Comparison of ENCODE assay signal across 8 cellular contexts in genomic region chr22:24521791-24522245, GRCh38. TPM values are rescaled to one million over a fixed set of nuclear protein-coding genes. Genes with fewer than 3 reads are reported as not detected.
DNase-seq lines count a peak whose midpoint lies in the region; ATAC-seq and TF ChIP-seq lines count a peak whose summit lies in the region.

No MANE protein-coding gene starts in this region.

- no peaks in the 10 kb centered on the region for H3K36me3 Mint-ChIP-seq in activated naive CD8-positive, alpha-beta T cell treated with anti-CD3 and anti-CD28 coated beads for 36 hours

- TF ChIP-seq CTCF in PC-9 (conservative IDR thresholded peaks at IDR 0.05), result peak; percentile 75

- no peak overlapping the region for H3K4me3 Mint-ChIP-seq in activated naive CD8-positive, alpha-beta T cell treated with anti-CD3 and anti-CD28 coated beads for 36 hours

- ATAC-seq in GM19328 (IDR thresholded peaks at IDR 0.05; ENCODE audit: unreplicated experiment) (no peak), HG02852 (IDR thresholded peaks at IDR 0.05; ENCODE audit: unreplicated experiment) (no peak)

- BruUV-seq in PC-9 (replicated peaks; lab: Mats Ljungman, UMichigan), result no TSS peak

- H3K27me3 ChIP-seq in PC-9 (ENCODE audit: insufficient read depth, low read depth), result no peaks in the 10 kb centered on the region

- no peak overlapping the region for H3K27ac ChIP-seq in PC-9

- no peaks in the 10 kb centered on the region for H3K9me3 ChIP-seq in PC-9 (ENCODE audit: insufficient read depth, low read depth)

- H3K79me2 ChIP-seq in PC-9 (ENCODE audit: low read depth), result no peaks in the 10 kb centered on the region

- DNase-seq in GM03348 (ENCODE audit: low spot score), result peak; percentile 51
- peak; percentile 69 for DNase-seq in LoVo (ENCODE audit: low spot score)
- DNase-seq in PC-9, result peak; percentile 58 to 83
- peak; percentile 22 for DNase-seq in activated naive CD8-positive, alpha-beta T cell treated with anti-CD3 and anti-CD28 coated beads for 36 hours
- peak; percentile 86 for DNase-seq in iPS-NIHi7 (ENCODE audit: extremely low spot score)
- peak; percentile 45 for DNase-seq in stimulated activated CD4-positive, alpha-beta T cell treated with anti-CD3 and anti-CD28 coated beads, Interleukin-4, amount 100 ng/mL, for 24 hours

- peak overlapping the region; percentile 11; the same call in 1 of the 2 replicates for H3K4me3 ChIP-seq in PC-9

- intact Hi-C loops in PC-9 (cut with micrococcal nuclease; ENCODE audit: unreplicated experiment), result loop anchor here (5.0 to 10.0 kb wide), 2 partner anchors 120 to 197 kb away; no protein-coding TSS in a partner anchor

- H3K4me1 ChIP-seq in PC-9 (replicated peaks; ENCODE audit: insufficient read depth), result peaks cover 25% of the 10 kb centered on the region

- peaks cover 14% of the 10 kb centered on the region for H3K4me1 Mint-ChIP-seq in activated naive CD8-positive, alpha-beta T cell treated with anti-CD3 and anti-CD28 coated beads for 36 hours

- no peaks in the 10 kb centered on the region for H4K20me1 ChIP-seq in PC-9 (ENCODE audit: insufficient read depth)

- POLR2A ChIA-PET in PC-9 (lab: Charles Lee; ENCODE audit: unreplicated experiment), result no interaction called here

- no peaks in the 10 kb centered on the region for H3K9me2 ChIP-seq in PC-9 (ENCODE audit: insufficient read depth)

- H3K27ac Mint-ChIP-seq in activated naive CD8-positive, alpha-beta T cell treated with anti-CD3 and anti-CD28 coated beads for 36 hours, result no peak overlapping the region

- peaks cover 2% of the 10 kb centered on the region; the same call in 1 of the 2 replicates for H3F3A ChIP-seq in PC-9 (ENCODE audit: insufficient read depth, low read depth)

- H3K27me3 Mint-ChIP-seq in activated naive CD8-positive, alpha-beta T cell treated with anti-CD3 and anti-CD28 coated beads for 36 hours, result peaks cover 9% of the 10 kb centered on the region

- no peaks in the 10 kb centered on the region for H3K9me3 Mint-ChIP-seq in activated naive CD8-positive, alpha-beta T cell treated with anti-CD3 and anti-CD28 coated beads for 36 hours

- CTCF ChIA-PET in PC-9 (lab: Charles Lee), result interaction anchor here (0.6 kb wide), 1 partner anchor 194 kb away, joined by 4 read pairs; no protein-coding TSS in a partner anchor

- H3K36me3 ChIP-seq in PC-9 (ENCODE audit: low read depth), result no peaks in the 10 kb centered on the region

- H3K4me2 ChIP-seq in PC-9, result peak overlapping the region; percentile 65

- H2AFZ ChIP-seq in PC-9, result peak overlapping the region; percentile 45; the same call in 1 of the 2 replicates

RNA-seq across cellular contexts. Expression of gene UPB1, which starts 26.7 kb away (rescaled TPM):
- total RNA-seq in PC-9 (2021), result 0.17 and 0.80 TPM in 2 replicates
- total RNA-seq in activated naive CD8-positive, alpha-beta T cell treated with anti-CD3 and anti-CD28 coated beads for 36 hours, result under 1 TPM in 1 of 2 experiments, not detected in 1; 0.08 TPM

RNA-seq across cellular contexts. Expression of gene GUCD1, which starts 33.1 kb away (rescaled TPM):
- 69.1 and 80.2 TPM in 2 replicates for total RNA-seq in PC-9 (2021)
- 100 to 1,000 TPM; 127 to 145 TPM for total RNA-seq in activated naive CD8-positive, alpha-beta T cell treated with anti-CD3 and anti-CD28 coated beads for 36 hours

RNA-seq across cellular contexts. Expression of gene SNRPD3, which starts 34.0 kb away (rescaled TPM):
- total RNA-seq in PC-9 (2021), result 77.1 and 117 TPM in 2 replicates
- 100 to 1,000 TPM; 221 to 222 TPM for total RNA-seq in activated naive CD8-positive, alpha-beta T cell treated with anti-CD3 and anti-CD28 coated beads for 36 hours

Comparison
In these comparisons a context has a peak if more than half of its experiments do, and no peak if none do; other contexts are left out.
1. DNase-seq: peak in every context shown above with its lines; median percentile 86 in iPS-NIHi7; 70 in PC-9; 69 in LoVo; 51 in GM03348; 45 in stimulated activated CD4-positive, alpha-beta T cell treated with anti-CD3 and anti-CD28 coated beads, Interleukin-4, amount 100 ng/mL, for 24 hours; 22 in activated naive CD8-positive, alpha-beta T cell treated with anti-CD3 and anti-CD28 coated beads for 36 hours.